ENCODE assay signal across 10 cellular contexts in the genomic region with DNA sequence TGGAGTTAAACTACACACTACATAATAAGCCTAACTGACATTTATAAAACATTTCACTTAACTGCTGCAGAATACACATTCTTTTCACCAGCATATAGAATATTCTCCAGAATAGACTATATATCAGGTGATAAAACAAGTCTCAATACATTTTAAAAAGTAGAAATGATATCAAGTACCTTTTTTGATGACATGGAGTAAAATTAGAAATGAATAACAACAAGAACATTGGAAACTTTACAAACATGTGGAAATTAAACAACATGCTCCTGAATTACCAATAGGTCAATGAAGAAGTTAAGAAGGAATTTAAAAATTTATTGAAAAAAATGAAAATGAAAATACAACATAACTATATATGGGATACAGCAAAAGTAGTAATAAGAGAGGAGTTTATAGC. TPM values are rescaled to one million over a fixed set of nuclear protein-coding genes. Genes with fewer than 3 reads are reported as not detected.
"Had no signal": no experiment of that assay in that cellular context is flagged by ENCODE, and none has a peak within 500 bp of the region (broad histone marks: within the 10 kb centered on the region; RNA-seq: fewer than 3 reads in every experiment).

No MANE protein-coding gene starts in this region.

- DNase-seq: H9, HCEC 1CT, Karpas-422, KBM-7 had no signal

- H3K4me2 ChIP-seq: GM23338, KMS-11 had no signal

- H3K27ac Mint-ChIP-seq: GM23338, H9 had no signal

- ATAC-seq: GM23338 had no signal

- H3K4me3 ChIP-seq: GM23338 had no signal

- FAIRE-seq: H1, H54, HTR-8/SVneo had no signal

- H3K27ac ChIP-seq: KMS-11 had no signal

- H3K4me3 Mint-ChIP-seq: GM23338, H9 had no signal

- H3K4me1 Mint-ChIP-seq: GM23338, H9 had no signal

- H2AFZ ChIP-seq: GM23338 had no signal

- H3K9ac ChIP-seq: KMS-11 had no signal

- H3K9me3 Mint-ChIP-seq: GM23338, H9 had no signal

RNA-seq across cellular contexts. Expression of a gene that starts 47.5 kb away (rescaled TPM):
- total RNA-seq: GM23338, H1, H9, HT-29 had no signal
- polyA plus RNA-seq: GM23338, H1 had no signal
